ENCODE assay signal across 27 cellular contexts in the genomic region with DNA sequence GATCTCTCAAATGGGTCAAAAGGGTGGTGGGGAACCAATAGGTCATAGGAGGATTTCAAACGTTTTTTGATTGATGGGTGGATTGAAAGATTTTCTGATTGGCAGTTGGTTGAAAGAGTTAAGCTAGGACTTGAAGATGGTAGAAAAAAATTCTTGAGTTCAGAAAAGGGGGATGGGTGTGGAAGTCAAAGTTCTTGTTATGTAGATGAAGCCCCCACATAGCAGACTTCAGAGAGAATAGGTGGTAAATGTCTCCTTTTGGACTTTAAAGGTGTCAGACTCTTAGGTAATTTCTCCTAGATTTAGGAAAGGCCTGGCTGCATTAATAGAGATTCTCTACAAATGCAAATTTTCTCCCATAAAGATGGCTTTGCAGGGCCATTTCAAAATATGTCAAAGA.
"Had no signal": no experiment of that assay in that cellular context is flagged by ENCODE, and none has a peak within 500 bp of the region (broad histone marks: within the 10 kb centered on the region; RNA-seq: fewer than 3 reads in every experiment).

No MANE protein-coding gene starts in this region.

- H3K36me3 ChIP-seq: esophagus squamous epithelium, heart right ventricle, left lung, lower lobe of right lung had no signal

- H3K4me3 Mint-ChIP-seq: activated CD4-positive, alpha-beta T cell treated with anti-CD3 and anti-CD28 coated beads for 36 hours; activated CD8-positive, alpha-beta memory T cell treated with anti-CD3 and anti-CD28 coated beads, Interleukin-2, amount 10 ng/mL, durations not matched to agents 7 days and 5 days; activated CD8-positive, alpha-beta T cell treated with anti-CD3 and anti-CD28 coated beads, Interleukin-2, amount 10 ng/mL, durations not matched to agents 7 days and 5 days; activated naive CD8-positive, alpha-beta T cell; central memory CD8-positive, alpha-beta T cell; dendritic cell treated with granulocyte-macrophage colony-stimulating factor and Interleukin-4, amounts not matched to agents 40 ng/mL and 50 ng/mL, for 4 days; natural killer cell; T-helper 2 cell treated with Interferon-gamma antibody and Interleukin-4, amounts not matched to agents 5 μg/mL and 100 μg/mL, for 36 hours had no signal

- H3K4me1 Mint-ChIP-seq: activated CD4-positive, alpha-beta T cell treated with anti-CD3 and anti-CD28 coated beads for 36 hours; activated CD8-positive, alpha-beta memory T cell treated with anti-CD3 and anti-CD28 coated beads, Interleukin-2, amount 10 ng/mL, durations not matched to agents 7 days and 5 days; central memory CD8-positive, alpha-beta T cell; natural killer cell had no signal

- H3K27ac Mint-ChIP-seq: activated CD4-positive, alpha-beta T cell treated with anti-CD3 and anti-CD28 coated beads for 36 hours; activated CD8-positive, alpha-beta memory T cell treated with anti-CD3 and anti-CD28 coated beads, Interleukin-2, amount 10 ng/mL, durations not matched to agents 7 days and 5 days; activated CD8-positive, alpha-beta T cell treated with anti-CD3 and anti-CD28 coated beads, Interleukin-2, amount 10 ng/mL, durations not matched to agents 7 days and 5 days; activated naive CD8-positive, alpha-beta T cell; dendritic cell treated with granulocyte-macrophage colony-stimulating factor and Interleukin-4, amounts not matched to agents 40 ng/mL and 50 ng/mL, for 4 days; natural killer cell; T-helper 2 cell treated with Interferon-gamma antibody and Interleukin-4, amounts not matched to agents 5 μg/mL and 100 μg/mL, for 36 hours had no signal

- ATAC-seq: activated CD4-positive, alpha-beta T cell treated with anti-CD3 and anti-CD28 coated beads for 36 hours; activated CD8-positive, alpha-beta memory T cell treated with anti-CD3 and anti-CD28 coated beads, Interleukin-2, amount 10 ng/mL, durations not matched to agents 7 days and 5 days; activated CD8-positive, alpha-beta T cell treated with anti-CD3 and anti-CD28 coated beads, Interleukin-2, amount 10 ng/mL, durations not matched to agents 7 days and 5 days; heart right ventricle; left lung; lower lobe of right lung; natural killer cell; sciatic nerve; stimulated activated naive CD8-positive, alpha-beta T cell treated with anti-CD3 and anti-CD28 coated beads, Interleukin-15, Interleukin-2, amounts not matched to agents 100 U/mL and 50 U/mL, for 24 hours had no signal

- H3K27me3 ChIP-seq: testis had no signal

- H3K4me1 ChIP-seq: esophagus squamous epithelium, heart right ventricle, left lung, lower lobe of right lung, testis had no signal

- H3K4me3 ChIP-seq: esophagus squamous epithelium, heart right ventricle, left lung, lower lobe of right lung, skin epidermis, testis had no signal

- H3K9me3 ChIP-seq: esophagus squamous epithelium, lower lobe of right lung, testis had no signal

- DNase-seq: activated CD4-positive, alpha-beta T cell treated with anti-CD3 and anti-CD28 coated beads for 36 hours; activated CD4-positive, CD25-positive, alpha-beta regulatory T cell; activated CD8-positive, alpha-beta memory T cell treated with anti-CD3 and anti-CD28 coated beads, Interleukin-2, amount 10 ng/mL, durations not matched to agents 7 days and 5 days; activated CD8-positive, alpha-beta T cell treated with anti-CD3 and anti-CD28 coated beads, Interleukin-2, amount 10 ng/mL, durations not matched to agents 7 days and 5 days; activated naive CD4-positive, alpha-beta T cell treated with Interleukin-2 at 50 U/mL for 16 hours; activated T-cell treated with anti-CD3 and anti-CD28 coated beads, Interleukin-2, amount 50 U/mL, for 48 hours; anterior cingulate cortex; esophagus squamous epithelium; foreskin melanocyte; heart right ventricle; left lung; lower lobe of right lung; mesenchymal stem cell; natural killer cell; posterior cingulate gyrus; stimulated activated CD4-positive, alpha-beta T cell treated with anti-CD3 and anti-CD28 coated beads, Interleukin-12 subunit alpha, Interleukin-12 subunit beta, amount 100 ng/mL, for 4 hours; stimulated activated CD4-positive, alpha-beta T cell treated with anti-CD3 and anti-CD28 coated beads, Interleukin-4, amount 100 ng/mL, for 1 hour; stimulated activated naive CD8-positive, alpha-beta T cell treated with anti-CD3 and anti-CD28 coated beads, Interleukin-15, Interleukin-2, amounts not matched to agents 100 U/mL and 50 U/mL, for 24 hours; T-helper 1 cell; testis; trophoblast cell had no signal

- H3K27me3 Mint-ChIP-seq: dendritic cell treated with granulocyte-macrophage colony-stimulating factor and Interleukin-4, amounts not matched to agents 40 ng/mL and 50 ng/mL, for 4 days had no signal

- H3K9me3 Mint-ChIP-seq: dendritic cell treated with granulocyte-macrophage colony-stimulating factor and Interleukin-4, amounts not matched to agents 40 ng/mL and 50 ng/mL, for 4 days; T-helper 2 cell treated with Interferon-gamma antibody and Interleukin-4, amounts not matched to agents 5 μg/mL and 100 μg/mL, for 36 hours had no signal

- H3K36me3 Mint-ChIP-seq: activated CD8-positive, alpha-beta memory T cell treated with anti-CD3 and anti-CD28 coated beads, Interleukin-2, amount 10 ng/mL, durations not matched to agents 7 days and 5 days; activated naive CD8-positive, alpha-beta T cell; natural killer cell had no signal
